13 cellular contexts compared by ENCODE assay signal in the genomic region with DNA sequence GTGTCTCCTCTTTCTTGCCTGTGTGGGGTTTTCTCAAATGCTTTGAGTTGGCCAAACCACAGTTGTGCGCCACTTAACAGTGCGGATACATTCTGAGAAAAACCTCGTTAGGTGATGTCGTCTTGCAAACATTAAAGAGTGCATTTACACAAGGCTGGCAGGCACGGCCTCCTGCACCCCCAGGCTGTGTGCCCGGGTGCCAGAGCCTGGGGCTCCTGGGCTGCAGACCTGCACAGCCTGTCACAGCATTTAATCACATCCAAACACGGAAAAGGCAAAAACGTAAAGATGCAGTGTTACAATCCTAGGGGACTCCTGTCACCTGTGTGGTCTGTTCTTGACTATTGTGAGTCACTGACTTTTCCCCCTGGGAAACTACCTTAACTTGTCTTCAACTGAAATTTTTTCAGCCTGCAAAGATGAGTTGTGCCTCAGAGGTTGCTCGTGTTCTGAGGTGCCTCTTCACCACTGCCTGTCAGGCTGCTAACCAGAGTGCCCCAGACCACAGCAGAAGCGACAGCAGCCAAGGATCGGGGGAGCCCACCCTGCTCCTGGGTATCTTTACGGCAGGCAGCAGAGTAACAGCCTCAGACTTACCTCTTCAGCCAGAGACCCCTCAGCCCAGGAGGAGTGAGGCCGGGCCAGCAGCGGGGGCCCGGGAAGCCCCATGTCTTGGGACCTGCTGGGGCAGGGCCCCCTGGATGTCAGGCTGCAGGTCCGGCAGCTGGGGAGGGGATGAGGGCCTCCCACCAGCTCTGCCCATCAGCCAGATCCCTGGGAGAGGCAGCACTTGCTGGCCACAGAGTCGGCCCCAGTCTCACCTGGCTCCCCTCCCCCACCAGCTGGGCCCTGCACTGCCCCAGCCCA. TPM values are rescaled to one million over a fixed set of nuclear protein-coding genes. Genes with fewer than 3 reads are reported as not detected.
DNase-seq lines count a peak whose midpoint lies in the region; ATAC-seq and TF ChIP-seq lines count a peak whose summit lies in the region.
"Had no signal": no experiment of that assay in that cellular context is flagged by ENCODE, and none has a peak within 500 bp of the region (broad histone marks: within the 10 kb centered on the region; RNA-seq: fewer than 3 reads in every experiment).

No MANE protein-coding gene starts in this region.

- H3K27me3 Mint-ChIP-seq in T-helper 2 cell treated with Interferon-gamma antibody and Interleukin-4, amounts not matched to agents 5 μg/mL and 100 μg/mL, for 36 hours (ENCODE audit: low read depth), result no peaks in the 10 kb centered on the region
- peaks cover 15% of the 10 kb centered on the region for H3K27me3 Mint-ChIP-seq in activated naive CD4-positive, alpha-beta T cell treated with anti-CD3 and anti-CD28 coated beads, Interleukin-2, amount 10 ng/mL, durations not matched to agents 7 days and 5 days

- H4K20me1 ChIP-seq in MM.1S (ENCODE audit: insufficient read depth, low read length), result no peaks in the 10 kb centered on the region

- H3F3A ChIP-seq in MM.1S (ENCODE audit: insufficient read depth, low read length), result no peaks in the 10 kb centered on the region

- H3K36me3 Mint-ChIP-seq in T-helper 2 cell treated with Interferon-gamma antibody and Interleukin-4, amounts not matched to agents 5 μg/mL and 100 μg/mL, for 36 hours (ENCODE audit: low read depth), result peaks cover 18% of the 10 kb centered on the region
- H3K36me3 Mint-ChIP-seq in activated naive CD4-positive, alpha-beta T cell treated with anti-CD3 and anti-CD28 coated beads, Interleukin-2, amount 10 ng/mL, durations not matched to agents 7 days and 5 days, result peaks cover 30% of the 10 kb centered on the region

- ATAC-seq in activated CD4-positive, CD25-positive, alpha-beta regulatory T cell treated with anti-CD3 and anti-CD28 coated beads, Interleukin-2, amount 50 U/mL, for 24 hours, result peak; percentile 52 to 66
- no peak for ATAC-seq in gastrocnemius medialis
- ATAC-seq: mucosa of descending colon had no signal

- TF ChIP-seq POLR2A in gastrocnemius medialis (IDR thresholded peaks at IDR 0.05), result no peak

- H3K27ac ChIP-seq in MM.1S (ENCODE audit: low read length), result no peak overlapping the region
- H3K27ac ChIP-seq in gastrocnemius medialis, result no peak overlapping the region
- H3K27ac ChIP-seq: upper lobe of left lung had no signal

- H3K36me3 ChIP-seq in MM.1S (replicated peaks; ENCODE audit: insufficient read depth, low read length), result no peaks in the 10 kb centered on the region
- peaks cover 0 to 35% of the 10 kb centered on the region in 2 donors for H3K36me3 ChIP-seq in gastrocnemius medialis

- no peaks in the 10 kb centered on the region for H3K4me1 ChIP-seq in MM.1S (ENCODE audit: low read length)
- peaks cover 0 to 8% of the 10 kb centered on the region in 2 donors for H3K4me1 ChIP-seq in gastrocnemius medialis

- H3K4me3 Mint-ChIP-seq in T-helper 2 cell treated with Interferon-gamma antibody and Interleukin-4, amounts not matched to agents 5 μg/mL and 100 μg/mL, for 36 hours, result peak overlapping the region; percentile 76
- peak overlapping the region; percentile 35 for H3K4me3 Mint-ChIP-seq in activated naive CD4-positive, alpha-beta T cell treated with anti-CD3 and anti-CD28 coated beads, Interleukin-2, amount 10 ng/mL, durations not matched to agents 7 days and 5 days

- DNase-seq in activated CD4-positive, CD25-positive, alpha-beta regulatory T cell (lab: John Stamatoyannopoulos, UW), result no peak
- DNase-seq in T-helper 2 cell treated with Interferon-gamma antibody and Interleukin-4, amounts not matched to agents 5 μg/mL and 100 μg/mL, for 36 hours (ENCODE audit: low spot score), result peak; percentile 47
- peak; percentile 41 for DNase-seq in activated naive CD4-positive, alpha-beta T cell treated with anti-CD3 and anti-CD28 coated beads, Interleukin-2, amount 10 ng/mL, durations not matched to agents 7 days and 5 days
- peak; percentile 38 to 52 for DNase-seq in stimulated activated CD8-positive, alpha-beta memory T cell treated with anti-CD3 and anti-CD28 coated beads, Interleukin-15, amount 100 ng/mL, for 48 hours (ENCODE audit: low read depth in 2 of 2)
- DNase-seq in GM19240 (ENCODE audit: insufficient read length, low spot score) (no peak), MM.1S (no peak), gastrocnemius medialis (no peak)
- DNase-seq: KBM-7, NCI-H187 treated with DMSO at 0.1 percent for 48 hours had no signal

- CTCF ChIA-PET in activated naive CD4-positive, alpha-beta T cell treated with anti-CD3 and anti-CD28 coated beads, Interleukin-2, amount 10 ng/mL, durations not matched to agents 7 days and 5 days (lab: Charles Lee), result interaction anchor here (2.3 kb wide), 1 partner anchor 55 kb away, joined by 16 read pairs; a partner anchor contains a TSS

- no peak overlapping the region for H3K4me2 ChIP-seq in MM.1S (ENCODE audit: low read depth, low read length)

- H3K4me3 ChIP-seq in MM.1S (ENCODE audit: low read length), result no peak overlapping the region
- H3K4me3 ChIP-seq in gastrocnemius medialis, result no peak overlapping the region
- H3K4me3 ChIP-seq: mucosa of descending colon, upper lobe of left lung had no signal

- H3K9me3 Mint-ChIP-seq in T-helper 2 cell treated with Interferon-gamma antibody and Interleukin-4, amounts not matched to agents 5 μg/mL and 100 μg/mL, for 36 hours, result no peaks in the 10 kb centered on the region
- H3K9me3 Mint-ChIP-seq in activated naive CD4-positive, alpha-beta T cell treated with anti-CD3 and anti-CD28 coated beads, Interleukin-2, amount 10 ng/mL, durations not matched to agents 7 days and 5 days, result no peaks in the 10 kb centered on the region

- H3K27ac Mint-ChIP-seq in T-helper 2 cell treated with Interferon-gamma antibody and Interleukin-4, amounts not matched to agents 5 μg/mL and 100 μg/mL, for 36 hours, result peak overlapping the region; percentile 96
- peak overlapping the region; percentile 92 for H3K27ac Mint-ChIP-seq in activated naive CD4-positive, alpha-beta T cell treated with anti-CD3 and anti-CD28 coated beads, Interleukin-2, amount 10 ng/mL, durations not matched to agents 7 days and 5 days

- H3K27me3 ChIP-seq in MM.1S (replicated peaks; ENCODE audit: insufficient read depth, low read length) (peaks cover 14% of the 10 kb centered on the region), gastrocnemius medialis (peaks cover 27 to 32% (median 29%) of the 10 kb centered on the region in 3 donors)

- H3K9me2 ChIP-seq in MM.1S (replicated peaks; ENCODE audit: insufficient read depth, low read length), result no peaks in the 10 kb centered on the region

- no peaks in the 10 kb centered on the region for H3K9me3 ChIP-seq in MM.1S (replicated peaks; ENCODE audit: insufficient read depth, low read length)
- H3K9me3 ChIP-seq in gastrocnemius medialis, result no peaks in the 10 kb centered on the region
- H3K9me3 ChIP-seq: mucosa of descending colon, upper lobe of left lung had no signal

- no peaks in the 10 kb centered on the region for H3K79me2 ChIP-seq in MM.1S (ENCODE audit: low read length)

- no peak for TF ChIP-seq CTCF in MM.1S (IDR thresholded peaks at IDR 0.05; ENCODE audit: low read length)
- TF ChIP-seq CTCF in gastrocnemius medialis (IDR thresholded peaks at IDR 0.05 in 4 of 5, conservative IDR thresholded peaks at IDR 0.05 in 1 of 5), result no peak

- peaks cover 40% of the 10 kb centered on the region for H3K4me1 Mint-ChIP-seq in T-helper 2 cell treated with Interferon-gamma antibody and Interleukin-4, amounts not matched to agents 5 μg/mL and 100 μg/mL, for 36 hours (ENCODE audit: low read depth)
- peaks cover 52% of the 10 kb centered on the region for H3K4me1 Mint-ChIP-seq in activated naive CD4-positive, alpha-beta T cell treated with anti-CD3 and anti-CD28 coated beads, Interleukin-2, amount 10 ng/mL, durations not matched to agents 7 days and 5 days

- in situ Hi-C loops in gastrocnemius medialis (cut with MboI; ENCODE audit: low sequenced_read_pairs in 4 of 4), result no loop called here

- H2AFZ ChIP-seq in MM.1S (ENCODE audit: low read length), result no peak overlapping the region

- intact Hi-C loops in gastrocnemius medialis (cut with DNase I; ENCODE audit: low total_unique reads), result no loop called here

- no peak overlapping the region for H3K9ac ChIP-seq in MM.1S (ENCODE audit: low read length)

RNA-seq across cellular contexts. Expression of a gene that starts 0.7 kb away (rescaled TPM):
- total RNA-seq in gastrocnemius medialis, result under 1 TPM in 3 of 4 donors, not detected in 1; 0.16 to 0.66 (median 0.33) TPM

RNA-seq across cellular contexts. Expression of a gene that starts 14.1 kb away (rescaled TPM):
- 1 to 10 TPM; 2.9 to 6.5 (median 5.6) TPM for total RNA-seq in gastrocnemius medialis
- total RNA-seq: fibroblast of lung had no signal

RNA-seq across cellular contexts. Expression of a gene that starts 27.7 kb away (rescaled TPM):
- 10 to 100 TPM in 1 of 4 donors, 1 to 10 TPM in 3; 8.4 to 21.0 (median 8.8) TPM for total RNA-seq in gastrocnemius medialis

RNA-seq across cellular contexts. Expression of a gene that starts 44.0 kb away (rescaled TPM):
- 1 to 10 TPM in 3 of 4 donors, under 1 TPM in 1; 0.92 to 7.7 (median 3.5) TPM for total RNA-seq in gastrocnemius medialis

RNA-seq across cellular contexts. Expression of a gene that starts 44.6 kb away (rescaled TPM):
- under 1 TPM; 0.10 to 0.68 (median 0.15) TPM for total RNA-seq in gastrocnemius medialis

Comparison
In these comparisons a context has a peak if more than half of its experiments do, and no peak if none do; other contexts are left out.
1. ATAC-seq: peak in activated CD4-positive, CD25-positive, alpha-beta regulatory T cell treated with anti-CD3 and anti-CD28 coated beads, Interleukin-2, amount 50 U/mL, for 24 hours (2 of 2); none in gastrocnemius medialis (0 of 2).
2. DNase-seq: peak in T-helper 2 cell treated with Interferon-gamma antibody and Interleukin-4, amounts not matched to agents 5 μg/mL and 100 μg/mL, for 36 hours (single experiment), activated naive CD4-positive, alpha-beta T cell treated with anti-CD3 and anti-CD28 coated beads, Interleukin-2, amount 10 ng/mL, durations not matched to agents 7 days and 5 days (single experiment) and stimulated activated CD8-positive, alpha-beta memory T cell treated with anti-CD3 and anti-CD28 coated beads, Interleukin-15, amount 100 ng/mL, for 48 hours (2 of 2); none in activated CD4-positive, CD25-positive, alpha-beta regulatory T cell (0 of 4), GM19240 (single experiment), MM.1S (single experiment) and gastrocnemius medialis (0 of 2).